Comparison of ENCODE assay signal across 10 cellular contexts in genomic region chr3:191136347-191136746, GRCh38.
DNase-seq lines count a peak whose midpoint lies in the region; ATAC-seq and TF ChIP-seq lines count a peak whose summit lies in the region.
"Had no signal": no experiment of that assay in that cellular context is flagged by ENCODE, and none has a peak within 500 bp of the region (broad histone marks: within the 10 kb centered on the region; RNA-seq: fewer than 3 reads in every experiment).

No MANE protein-coding gene starts in this region.

- H3K9me3 ChIP-seq in heart left ventricle (no peaks in the 10 kb centered on the region), upper lobe of right lung (no peaks in the 10 kb centered on the region)
- H3K9me3 ChIP-seq: prostate gland had no signal

- DNase-seq in heart left ventricle (no peak), left ventricle myocardium superior (no peak), NB4 (ENCODE audit: low read depth) (peak; percentile 17), epithelial cell of proximal tubule (ENCODE audit: low read depth) (no peak), upper lobe of right lung (no peak), NCI-H1092 (lab: John Stamatoyannopoulos, UW) (no peak)
- DNase-seq in stimulated activated naive CD8-positive, alpha-beta T cell treated with anti-CD3 and anti-CD28 coated beads, Interleukin-15, amount 100 ng/mL, for 72 hours: no peak
- DNase-seq: activated T-cell treated with anti-CD3 and anti-CD28 coated beads, Interleukin-2, amount 50 U/mL, for 4 hours had no signal

- H3K4me1 ChIP-seq in heart left ventricle (peaks cover 0 to 11% (median 0%) of the 10 kb centered on the region in 12 donors), upper lobe of right lung (no peaks in the 10 kb centered on the region)
- H3K4me1 ChIP-seq: prostate gland had no signal

- no peaks in the 10 kb centered on the region for H3K27me3 ChIP-seq in heart left ventricle
- H3K27me3 ChIP-seq in upper lobe of right lung: no peaks in the 10 kb centered on the region

- no peak overlapping the region for H3K27ac Mint-ChIP-seq in stimulated activated naive CD8-positive, alpha-beta T cell treated with anti-CD3 and anti-CD28 coated beads, Interleukin-15, amount 100 ng/mL, for 72 hours

- no peaks in the 10 kb centered on the region for H3K36me3 ChIP-seq in heart left ventricle
- no peaks in the 10 kb centered on the region for H3K36me3 ChIP-seq in upper lobe of right lung
- H3K36me3 ChIP-seq: prostate gland had no signal

- no peak overlapping the region for H3K4me3 Mint-ChIP-seq in stimulated activated naive CD8-positive, alpha-beta T cell treated with anti-CD3 and anti-CD28 coated beads, Interleukin-15, amount 100 ng/mL, for 72 hours
- H3K4me3 Mint-ChIP-seq: activated T-cell treated with anti-CD3 and anti-CD28 coated beads, Interleukin-2, amount 50 U/mL, for 4 hours had no signal

- no peak for TF ChIP-seq POLR2A in heart left ventricle (IDR thresholded peaks at IDR 0.05)
- no peak for TF ChIP-seq POLR2A in NB4 (IDR thresholded peaks at IDR 0.05; ENCODE audit: extremely low read depth, insufficient read length)
- TF ChIP-seq POLR2A in GM18505 (IDR thresholded peaks at IDR 0.05; ENCODE audit: borderline replicate concordance, extremely low read depth, insufficient read depth, insufficient read length): no peak

- peaks cover 5 to 8% of the 10 kb centered on the region in 2 donors for H3K9me3 Mint-ChIP-seq in stimulated activated naive CD8-positive, alpha-beta T cell treated with anti-CD3 and anti-CD28 coated beads, Interleukin-15, amount 100 ng/mL, for 72 hours

- H3K27me3 Mint-ChIP-seq in stimulated activated naive CD8-positive, alpha-beta T cell treated with anti-CD3 and anti-CD28 coated beads, Interleukin-15, amount 100 ng/mL, for 72 hours: no peaks in the 10 kb centered on the region

- H3K4me1 Mint-ChIP-seq in stimulated activated naive CD8-positive, alpha-beta T cell treated with anti-CD3 and anti-CD28 coated beads, Interleukin-15, amount 100 ng/mL, for 72 hours: no peaks in the 10 kb centered on the region

- intact Hi-C loops in heart left ventricle (cut with DNase I) (loop anchor here in 1 of 10 donors (10.0 kb wide), 1 partner anchor 248 kb away; no protein-coding TSS in a partner anchor), left ventricle myocardium superior (cut with micrococcal nuclease) (no loop called here), upper lobe of right lung (cut with DNase I) (no loop called here)

- WGBS in heart left ventricle, 4 donors: 78 to 87% (median 81%) methylated on average over 6 of the region's 6 CpGs

- H3K27ac ChIP-seq in heart left ventricle (no peak overlapping the region), upper lobe of right lung (no peak overlapping the region)
- H3K27ac ChIP-seq: prostate gland had no signal

- ATAC-seq in heart left ventricle: no peak
- no peak for ATAC-seq in left ventricle myocardium superior
- peak; percentile 26 for ATAC-seq in upper lobe of right lung
- ATAC-seq in stimulated activated naive CD8-positive, alpha-beta T cell treated with anti-CD3 and anti-CD28 coated beads, Interleukin-15, amount 100 ng/mL, for 72 hours: no peak
- no peak for ATAC-seq in GM18505 (IDR thresholded peaks at IDR 0.05; ENCODE audit: unreplicated experiment)
- ATAC-seq: activated T-cell treated with anti-CD3 and anti-CD28 coated beads, Interleukin-2, amount 50 U/mL, for 4 hours had no signal

- peak in 10 of 12 donors; percentile 15 to 53 (median 36) for TF ChIP-seq CTCF in heart left ventricle (IDR thresholded peaks at IDR 0.05)
- TF ChIP-seq CTCF in NB4 (IDR thresholded peaks at IDR 0.05; ENCODE audit: low read depth, low read length): peak; percentile 19
- TF ChIP-seq CTCF in epithelial cell of proximal tubule (conservative IDR thresholded peaks at IDR 0.05; ENCODE audit: low read depth, low read length): peak; percentile 59
- TF ChIP-seq CTCF in upper lobe of right lung (IDR thresholded peaks at IDR 0.05): peak; percentile 38

- H3K4me3 ChIP-seq in heart left ventricle (no peak overlapping the region), NB4 (ENCODE audit: low read depth, low read length) (no peak overlapping the region), epithelial cell of proximal tubule (ENCODE audit: low read depth, low read length) (no peak overlapping the region), upper lobe of right lung (no peak overlapping the region)
- H3K4me3 ChIP-seq: prostate gland had no signal
